Comparison of ENCODE assay signal across 27 cellular contexts in genomic region chr22:45855961-45856360, GRCh38.
"Had no signal": no experiment of that assay in that cellular context is flagged by ENCODE, and none has a peak within 500 bp of the region (broad histone marks: within the 10 kb centered on the region; RNA-seq: fewer than 3 reads in every experiment).

No MANE protein-coding gene starts in this region.

- H3K4me3 ChIP-seq: stomach, suprapubic skin, testis, thoracic aorta, thyroid gland, tibial artery, tibial nerve, transverse colon, upper lobe of left lung, upper lobe of right lung, uterus, vagina had no signal

- H3K9me3 ChIP-seq: testis, thyroid gland, upper lobe of right lung, vagina had no signal

- H3K27me3 ChIP-seq: stomach, suprapubic skin, testis, thyroid gland, tibial artery, tibial nerve, transverse colon, upper lobe of left lung, upper lobe of right lung, uterus, vagina had no signal

- H3K36me3 ChIP-seq: uterus had no signal

- H3K4me1 ChIP-seq: stomach, suprapubic skin, testis, thyroid gland, tibial artery, tibial nerve, transverse colon, upper lobe of left lung, upper lobe of right lung, uterus, vagina had no signal

- H3K4me3 Mint-ChIP-seq: stimulated activated memory B cell treated with anti-CD40 and anti-IgM and Interleukin-4, amounts not matched to agents 10 μg/mL and 1 μg/mL and 100 μg/mL, for 72 hours; stimulated activated naive B cell treated with anti-CD40 and anti-IgM and Interleukin-4, amounts not matched to agents 10 μg/mL and 1 μg/mL and 100 μg/mL, for 72 hours; stimulated activated naive CD8-positive, alpha-beta T cell treated with anti-CD3 and anti-CD28 coated beads, Interleukin-15, amount 100 ng/mL, for 72 hours; stimulated activated naive CD8-positive, alpha-beta T cell treated with anti-CD3 and anti-CD28 coated beads, Interleukin-15, Interleukin-2, amounts not matched to agents 100 ng/mL and 50 ng/mL, for 24 hours; type B pancreatic cell had no signal

- H3K4me1 Mint-ChIP-seq: stimulated activated memory B cell treated with anti-CD40 and anti-IgM and Interleukin-4, amounts not matched to agents 10 μg/mL and 1 μg/mL and 100 μg/mL, for 72 hours; stimulated activated naive B cell treated with anti-CD40 and anti-IgM and Interleukin-4, amounts not matched to agents 10 μg/mL and 1 μg/mL and 100 μg/mL, for 72 hours; stimulated activated naive CD8-positive, alpha-beta T cell treated with anti-CD3 and anti-CD28 coated beads, Interleukin-15, amount 100 ng/mL, for 72 hours had no signal

- H3K27ac Mint-ChIP-seq: stimulated activated memory B cell treated with anti-CD40 and anti-IgM and Interleukin-4, amounts not matched to agents 10 μg/mL and 1 μg/mL and 100 μg/mL, for 72 hours; stimulated activated naive B cell treated with anti-CD40 and anti-IgM and Interleukin-4, amounts not matched to agents 10 μg/mL and 1 μg/mL and 100 μg/mL, for 72 hours; stimulated activated naive CD8-positive, alpha-beta T cell treated with anti-CD3 and anti-CD28 coated beads, Interleukin-15, amount 100 ng/mL, for 72 hours; stimulated activated naive CD8-positive, alpha-beta T cell treated with anti-CD3 and anti-CD28 coated beads, Interleukin-15, Interleukin-2, amounts not matched to agents 100 ng/mL and 50 ng/mL, for 24 hours; type B pancreatic cell had no signal

- ATAC-seq: stimulated activated memory B cell treated with anti-CD40 and anti-IgM and Interleukin-4, amounts not matched to agents 10 μg/mL and 1 μg/mL and 100 μg/mL, for 72 hours; stimulated activated naive B cell treated with anti-CD40 and anti-IgM and Interleukin-4, amounts not matched to agents 10 μg/mL and 1 μg/mL and 100 μg/mL, for 72 hours; stimulated activated naive CD8-positive, alpha-beta T cell treated with anti-CD3 and anti-CD28 coated beads, Interleukin-15, amount 100 ng/mL, for 72 hours; stimulated activated naive CD8-positive, alpha-beta T cell treated with anti-CD3 and anti-CD28 coated beads, Interleukin-15, Interleukin-2, amounts not matched to agents 100 U/mL and 50 U/mL, for 24 hours; upper lobe of right lung had no signal

- H3K27ac ChIP-seq: stomach, suprapubic skin, testis, thoracic aorta, thyroid gland, tibial artery, tibial nerve, transverse colon, upper lobe of left lung, upper lobe of right lung, uterus, vagina had no signal

- DNase-seq: stimulated activated CD4-positive, alpha-beta T cell treated with anti-CD3 and anti-CD28 coated beads, Interleukin-2, amount 100 ng/mL, for 48 hours; stimulated activated CD4-positive, alpha-beta T cell treated with anti-CD3 and anti-CD28 coated beads, Interleukin-4, amount 100 ng/mL, for 1 hour; stimulated activated CD4-positive, alpha-beta T cell treated with anti-CD3 and anti-CD28 coated beads, Interleukin-4, amount 100 ng/mL, for 24 hours; stimulated activated CD4-positive, alpha-beta T cell treated with anti-CD3 and anti-CD28 coated beads, Interleukin-4, amount 100 ng/mL, for 4 hours; stimulated activated CD8-positive, alpha-beta memory T cell treated with anti-CD3 and anti-CD28 coated beads, Interleukin-4, amount 100 ng/mL, for 48 hours; stimulated activated naive B cell treated with anti-CD40 and anti-IgM and Interleukin-4, amounts not matched to agents 10 μg/mL and 1 μg/mL and 100 μg/mL, for 72 hours; stimulated activated naive CD4-positive, alpha-beta T cell; stimulated activated naive CD4-positive, alpha-beta T cell treated with Interleukin-2 at 50 U/mL for 16 hours; stimulated activated naive CD8-positive, alpha-beta T cell treated with anti-CD3 and anti-CD28 coated beads, Interleukin-15, amount 100 ng/mL, for 72 hours; stimulated activated naive CD8-positive, alpha-beta T cell treated with anti-CD3 and anti-CD28 coated beads, Interleukin-15, Interleukin-2, amounts not matched to agents 100 U/mL and 50 U/mL, for 24 hours; stomach; substantia nigra; testis; thyroid gland; tibial artery; transverse colon; trophoblast cell; upper lobe of left lung; upper lobe of right lung; uterus had no signal
